In the genomic region with DNA sequence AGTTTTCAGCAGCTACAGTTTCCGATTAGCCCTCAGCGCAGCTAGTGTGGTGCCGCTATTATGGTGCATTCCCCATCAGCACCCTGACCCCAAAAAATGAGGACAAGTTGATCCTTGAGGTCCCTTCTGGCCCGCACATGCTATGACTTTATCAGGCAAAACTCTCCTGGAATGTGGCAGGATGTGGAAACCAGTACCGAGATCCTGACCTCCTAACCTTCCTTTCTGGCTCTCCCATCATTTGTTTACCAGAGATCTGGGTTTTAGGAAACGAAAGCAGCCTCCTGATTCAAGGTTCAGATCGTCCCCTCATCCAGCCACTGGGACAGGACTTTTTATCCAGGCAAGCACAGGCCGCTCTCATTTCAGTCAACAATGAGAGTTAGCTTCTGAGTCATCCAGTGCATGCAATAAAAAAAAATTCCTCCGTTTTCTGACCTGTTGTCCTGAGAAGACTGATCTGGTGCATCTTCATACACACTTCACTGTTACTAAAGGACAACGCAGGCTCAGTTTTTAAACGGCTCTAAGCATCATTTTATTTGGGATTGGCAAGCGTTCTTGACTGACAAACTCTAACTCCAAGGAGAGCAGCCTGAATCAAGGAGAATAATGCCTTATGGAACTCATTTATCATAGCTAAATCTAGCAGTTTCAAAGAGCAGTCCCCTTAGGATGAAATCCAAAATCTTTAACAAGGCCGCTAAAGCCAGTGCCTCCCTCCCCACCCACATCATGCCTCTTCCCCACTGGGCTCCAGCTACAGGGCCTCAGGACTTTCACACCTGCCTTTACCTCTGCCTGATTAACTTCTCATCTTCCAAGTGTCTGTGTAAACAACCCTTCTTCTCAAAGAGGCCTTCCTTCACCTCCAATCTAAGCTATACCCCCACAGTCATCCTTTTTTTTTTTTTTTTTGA, we compare ENCODE assay signal across 9 cellular contexts. TPM values are rescaled to one million over a fixed set of nuclear protein-coding genes. Genes with fewer than 3 reads are reported as not detected.
DNase-seq lines count a peak whose midpoint lies in the region; ATAC-seq and TF ChIP-seq lines count a peak whose summit lies in the region.
"Had no signal": no experiment of that assay in that cellular context is flagged by ENCODE, and none has a peak within 500 bp of the region (broad histone marks: within the 10 kb centered on the region; RNA-seq: fewer than 3 reads in every experiment).

No MANE protein-coding gene starts in this region.

- H3K79me2 ChIP-seq in osteoblast (ENCODE audit: insufficient read depth, low read length): peaks cover 33% of the 10 kb centered on the region

- H3K27me3 ChIP-seq in RWPE2 (ENCODE audit: insufficient read depth, poor library complexity, severe bottlenecking) (no peaks in the 10 kb centered on the region), osteoblast (ENCODE audit: insufficient read depth, low read length) (no peaks in the 10 kb centered on the region)

- no peaks in the 10 kb centered on the region for H3K9me3 Mint-ChIP-seq in activated naive CD4-positive, alpha-beta T cell treated with anti-CD3 and anti-CD28 coated beads, Interleukin-2, amount 50 U/mL, for 72 hours

- H3K36me3 ChIP-seq in RWPE2 (ENCODE audit: low read depth) (peaks cover 43% of the 10 kb centered on the region), osteoblast (ENCODE audit: insufficient read depth, low read length) (peaks cover 7% of the 10 kb centered on the region)

- TF ChIP-seq CTCF in AG09319 (IDR thresholded peaks at IDR 0.05; ENCODE audit: low read depth, low read length): no peak
- TF ChIP-seq CTCF in RWPE2 (IDR thresholded peaks at IDR 0.05; ENCODE audit: poor library complexity, severe bottlenecking): no peak
- TF ChIP-seq CTCF in osteoblast (IDR thresholded peaks at IDR 0.05; ENCODE audit: extremely low read depth, low read depth, low read length): no peak

- H3K36me3 Mint-ChIP-seq in activated naive CD4-positive, alpha-beta T cell treated with anti-CD3 and anti-CD28 coated beads, Interleukin-2, amount 50 U/mL, for 72 hours: no peaks in the 10 kb centered on the region

- H3K27ac Mint-ChIP-seq in activated naive CD4-positive, alpha-beta T cell treated with anti-CD3 and anti-CD28 coated beads, Interleukin-2, amount 50 U/mL, for 72 hours: no peak overlapping the region

- H2AFZ ChIP-seq in osteoblast (ENCODE audit: low read length): peak overlapping the region; percentile 58

- H3K9me3 ChIP-seq in RWPE2 (ENCODE audit: severe bottlenecking) (no peaks in the 10 kb centered on the region), osteoblast (ENCODE audit: low read depth, low read length) (no peaks in the 10 kb centered on the region)

- peak overlapping the region; percentile 78 for H3K4me2 ChIP-seq in osteoblast (ENCODE audit: insufficient read depth, low read length)

- DNase-seq in AG09319 (ENCODE audit: extremely low read depth, low read depth) (peak; percentile 64), RWPE2 (ENCODE audit: low spot score) (peak; percentile 70), fibroblast of peridontal ligament (ENCODE audit: extremely low read depth) (peak; percentile 88), osteoblast (ENCODE audit: insufficient read length, low spot score, missing footprints) (peak; percentile 92), DMS79 treated with DMSO at 0.1 percent for 48 hours (lab: John Stamatoyannopoulos, UW) (no peak)
- DNase-seq in activated naive CD4-positive, alpha-beta T cell treated with anti-CD3 and anti-CD28 coated beads, Interleukin-2, amount 50 U/mL, for 72 hours (ENCODE audit: low spot score in 2 of 2): no peak
- DNase-seq: NCI-H1694 had no signal

- H3K4me1 ChIP-seq in RWPE2 (ENCODE audit: insufficient read depth, poor library complexity, severe bottlenecking): peaks cover 67% of the 10 kb centered on the region
- peaks cover 58% of the 10 kb centered on the region for H3K4me1 ChIP-seq in osteoblast (ENCODE audit: insufficient read depth, low read length)

- ATAC-seq in RWPE2 (ENCODE audit: low read depth) (peak; percentile 87), HG03432 (IDR thresholded peaks at IDR 0.05; ENCODE audit: unreplicated experiment) (no peak), GM21786 (IDR thresholded peaks at IDR 0.05; ENCODE audit: unreplicated experiment) (no peak)
- no peak for ATAC-seq in activated naive CD4-positive, alpha-beta T cell treated with anti-CD3 and anti-CD28 coated beads, Interleukin-2, amount 50 U/mL, for 72 hours

- H3K27ac ChIP-seq in RWPE2 (ENCODE audit: poor library complexity, severe bottlenecking) (peak overlapping the region; percentile 94), osteoblast (ENCODE audit: low read depth, low read length) (peak overlapping the region; percentile 82)

- H3K4me3 ChIP-seq in RWPE2 (ENCODE audit: severe bottlenecking) (no peak overlapping the region), osteoblast (ENCODE audit: insufficient read depth, low read length) (peak overlapping the region; percentile 38)

- no peaks in the 10 kb centered on the region for H4K20me1 ChIP-seq in osteoblast (ENCODE audit: insufficient read depth, low read length)

RNA-seq across cellular contexts. Expression of a gene that starts 17.1 kb away (rescaled TPM):
- total RNA-seq in osteoblast: 25.0 and 26.1 TPM in 2 replicates
- 1 to 10 TPM in 1 of 2 donors, not detected in 1; 4.2 TPM for total RNA-seq in activated naive CD4-positive, alpha-beta T cell treated with anti-CD3 and anti-CD28 coated beads, Interleukin-2, amount 50 U/mL, for 72 hours

Comparison
In these comparisons a context has a peak if more than half of its experiments do, and no peak if none do; other contexts are left out.
1. DNase-seq: peak in AG09319 (single experiment), RWPE2 (single experiment), fibroblast of peridontal ligament (single experiment) and osteoblast (single experiment); none in activated naive CD4-positive, alpha-beta T cell treated with anti-CD3 and anti-CD28 coated beads, Interleukin-2, amount 50 U/mL, for 72 hours (0 of 2) and DMS79 treated with DMSO at 0.1 percent for 48 hours (single experiment).